Comparison of ENCODE assay signal across 8 cellular contexts in genomic region chr17:39927101-39927927, GRCh38. TPM values are rescaled to one million over a fixed set of nuclear protein-coding genes. Genes with fewer than 3 reads are reported as not detected.
DNase-seq lines count a peak whose midpoint lies in the region; ATAC-seq and TF ChIP-seq lines count a peak whose summit lies in the region.

A gene with protein sequence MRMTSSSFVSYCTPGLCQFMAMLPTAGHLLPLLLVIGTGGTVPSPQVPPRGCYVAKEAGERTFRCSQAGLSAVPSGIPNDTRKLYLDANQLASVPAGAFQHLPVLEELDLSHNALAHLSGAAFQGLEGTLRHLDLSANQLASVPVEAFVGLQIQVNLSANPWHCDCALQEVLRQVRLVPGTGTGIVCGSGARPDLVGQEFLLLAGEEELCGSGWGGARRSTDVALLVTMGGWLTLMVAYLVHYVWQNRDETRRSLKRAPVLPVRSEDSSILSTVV (plus strand): TSS chr17:39927732. CDS start chr17:39941524, 13,792 bp downstream.
A gene with protein sequence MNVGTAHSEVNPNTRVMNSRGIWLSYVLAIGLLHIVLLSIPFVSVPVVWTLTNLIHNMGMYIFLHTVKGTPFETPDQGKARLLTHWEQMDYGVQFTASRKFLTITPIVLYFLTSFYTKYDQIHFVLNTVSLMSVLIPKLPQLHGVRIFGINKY (minus strand): TSS chr17:39927601. CDS start chr17:39924203, 3,398 bp downstream.

- DNase-seq in DMS79 (lab: John Stamatoyannopoulos, UW) (peak; percentile 77), LHCN-M2 (ENCODE audit: low read depth) (peak; percentile 87), RPMI7951 (ENCODE audit: low read depth) (peak; percentile 87), fibroblast of lung (ENCODE audit: low read depth in 2 of 2) (peak; percentile 88 to 93)
- peak; percentile 86 to 95 (median 92) for DNase-seq in naive thymus-derived CD4-positive, alpha-beta T cell

- peak within 1 kb of the TSS; percentile 99 for H3K4me2 ChIP-seq in fibroblast of lung (ENCODE audit: extremely low read depth, insufficient read depth, low read length)

- H3K4me1 ChIP-seq in fibroblast of lung (ENCODE audit: control insufficient read depth, extremely low read depth, insufficient read depth, low read length), result peaks cover 37% of the 10 kb centered on the region
- peaks cover 49 to 50% of the 10 kb centered on the region in 2 donors for H3K4me1 ChIP-seq in naive thymus-derived CD4-positive, alpha-beta T cell (ENCODE audit: control insufficient read depth in 2 of 2, insufficient read depth in 2 of 2, low read length in 2 of 2)

- CTCF ChIA-PET in naive thymus-derived CD4-positive, alpha-beta T cell (lab: Charles Lee), result interaction anchor here (0.6 to 1.6 kb wide), 5 partner anchors 16 to 53 kb away, joined by 3 to 7 read pairs (median 3); partner anchors contain the start of gene PSMD3

- no peaks in the 10 kb centered on the region for H4K20me1 ChIP-seq in fibroblast of lung (ENCODE audit: control insufficient read depth, extremely low read depth, insufficient read depth, low read length)

- peaks cover 30% of the 10 kb centered on the region for H3K79me2 ChIP-seq in fibroblast of lung (ENCODE audit: control insufficient read depth, insufficient read depth, low read length)

- peak within 1 kb of the TSS; percentile 89 for H3K27ac ChIP-seq in fibroblast of lung (ENCODE audit: insufficient read depth, low read length)
- peak within 1 kb of the TSS; percentile 87 for H3K27ac ChIP-seq in naive thymus-derived CD4-positive, alpha-beta T cell (ENCODE audit: low read depth, low read length)

- no peaks in the 10 kb centered on the region for H3K27me3 Mint-ChIP-seq in activated T-helper 17 cell treated with anti-CD3 and anti-CD28 coated beads, Interleukin-2, amount 50 U/mL, for 72 hours
- H3K27me3 Mint-ChIP-seq in naive thymus-derived CD4-positive, alpha-beta T cell, result no peaks in the 10 kb centered on the region
- no peaks in the 10 kb centered on the region for H3K27me3 Mint-ChIP-seq in stimulated activated memory B cell treated with anti-CD40 and anti-IgM and Interleukin-4, amounts not matched to agents 10 μg/mL and 1 μg/mL and 100 μg/mL, for 72 hours

- H3K9ac ChIP-seq in fibroblast of lung (ENCODE audit: insufficient read depth, low read length), result peak within 1 kb of the TSS; percentile 73

- H3K36me3 ChIP-seq in fibroblast of lung (ENCODE audit: control insufficient read depth, insufficient read depth, low read length), result peaks cover 9% of the 10 kb centered on the region
- H3K36me3 ChIP-seq in naive thymus-derived CD4-positive, alpha-beta T cell (ENCODE audit: control insufficient read depth in 2 of 3, insufficient read depth in 3 of 3, low read length in 3 of 3), result peaks cover 5 to 32% (median 10%) of the 10 kb centered on the region in 3 experiments

- peak within 1 kb of the TSS; percentile 84 for H2AFZ ChIP-seq in fibroblast of lung (ENCODE audit: low read length)

- TF ChIP-seq CTCF in fibroblast of lung (conservative IDR thresholded peaks at IDR 0.05 in 1 of 2, IDR thresholded peaks at IDR 0.05 in 1 of 2; ENCODE audit: low read depth in 1 of 2, low read length in 2 of 2), result no peak

- H3K9me3 Mint-ChIP-seq in activated T-helper 17 cell treated with anti-CD3 and anti-CD28 coated beads, Interleukin-2, amount 50 U/mL, for 72 hours, result no peaks in the 10 kb centered on the region
- H3K9me3 Mint-ChIP-seq in naive thymus-derived CD4-positive, alpha-beta T cell, result no peaks in the 10 kb centered on the region
- H3K9me3 Mint-ChIP-seq in stimulated activated memory B cell treated with anti-CD40 and anti-IgM and Interleukin-4, amounts not matched to agents 10 μg/mL and 1 μg/mL and 100 μg/mL, for 72 hours, result no peaks in the 10 kb centered on the region

- peaks cover 25% of the 10 kb centered on the region for H3K4me1 Mint-ChIP-seq in activated T-helper 17 cell treated with anti-CD3 and anti-CD28 coated beads, Interleukin-2, amount 50 U/mL, for 72 hours
- H3K4me1 Mint-ChIP-seq in naive thymus-derived CD4-positive, alpha-beta T cell, result peaks cover 20 to 59% (median 46%) of the 10 kb centered on the region in 7 donors
- H3K4me1 Mint-ChIP-seq in stimulated activated memory B cell treated with anti-CD40 and anti-IgM and Interleukin-4, amounts not matched to agents 10 μg/mL and 1 μg/mL and 100 μg/mL, for 72 hours, result peaks cover 69% of the 10 kb centered on the region

- H3K27ac Mint-ChIP-seq in activated T-helper 17 cell treated with anti-CD3 and anti-CD28 coated beads, Interleukin-2, amount 50 U/mL, for 72 hours, result peak within 1 kb of the TSS; percentile 92
- H3K27ac Mint-ChIP-seq in naive thymus-derived CD4-positive, alpha-beta T cell, result peak within 1 kb of the TSS; percentile 85 to 97 (median 93)
- H3K27ac Mint-ChIP-seq in stimulated activated memory B cell treated with anti-CD40 and anti-IgM and Interleukin-4, amounts not matched to agents 10 μg/mL and 1 μg/mL and 100 μg/mL, for 72 hours, result peak within 1 kb of the TSS; percentile 87

- no peaks in the 10 kb centered on the region for H3K27me3 ChIP-seq in fibroblast of lung (ENCODE audit: control insufficient read depth, insufficient read depth, low read length)
- H3K27me3 ChIP-seq in naive thymus-derived CD4-positive, alpha-beta T cell (ENCODE audit: control insufficient read depth in 2 of 2, insufficient read depth in 2 of 2, low read length in 2 of 2), result no peaks in the 10 kb centered on the region

- ATAC-seq in GM21825 (IDR thresholded peaks at IDR 0.05; ENCODE audit: unreplicated experiment), result peak; percentile 75
- peak; percentile 93 for ATAC-seq in activated T-helper 17 cell treated with anti-CD3 and anti-CD28 coated beads, Interleukin-2, amount 50 U/mL, for 72 hours (replicated peaks)
- peak; percentile 92 for ATAC-seq in naive thymus-derived CD4-positive, alpha-beta T cell
- peak; percentile 96 for ATAC-seq in stimulated activated memory B cell treated with anti-CD40 and anti-IgM and Interleukin-4, amounts not matched to agents 10 μg/mL and 1 μg/mL and 100 μg/mL, for 72 hours

- intact Hi-C loops in naive thymus-derived CD4-positive, alpha-beta T cell (cut with micrococcal nuclease), result loop anchor here (1.0 to 5.0 kb wide), 14 partner anchors 15 to 305 kb away; partner anchors contain the start of genes PSMD3 (in 2 of the 2), STARD3 (in 2 of the 2), IKZF3 (in 1 of the 2) and MED24 (in 1 of the 2)

- no peaks in the 10 kb centered on the region for H3K9me3 ChIP-seq in fibroblast of lung (ENCODE audit: control insufficient read depth, insufficient read depth, low read depth, low read length)
- no peaks in the 10 kb centered on the region for H3K9me3 ChIP-seq in naive thymus-derived CD4-positive, alpha-beta T cell (ENCODE audit: control insufficient read depth in 2 of 3, low read length in 3 of 3)

- POLR2A ChIA-PET in naive thymus-derived CD4-positive, alpha-beta T cell (lab: Charles Lee), result interaction anchor here (0.6 to 2.5 kb wide), 20 partner anchors 11 to 309 kb away, joined by 3 to 14 read pairs (median 4); partner anchors contain the start of genes MIEN1, PSMD3 and ZPBP2

- H3K4me3 Mint-ChIP-seq in activated T-helper 17 cell treated with anti-CD3 and anti-CD28 coated beads, Interleukin-2, amount 50 U/mL, for 72 hours, result peak within 1 kb of the TSS; percentile 89
- peak within 1 kb of the TSS; percentile 90 to 98 (median 92) for H3K4me3 Mint-ChIP-seq in naive thymus-derived CD4-positive, alpha-beta T cell
- peak within 1 kb of the TSS; percentile 86 for H3K4me3 Mint-ChIP-seq in stimulated activated memory B cell treated with anti-CD40 and anti-IgM and Interleukin-4, amounts not matched to agents 10 μg/mL and 1 μg/mL and 100 μg/mL, for 72 hours

- peaks cover 28% of the 10 kb centered on the region for H3K36me3 Mint-ChIP-seq in activated T-helper 17 cell treated with anti-CD3 and anti-CD28 coated beads, Interleukin-2, amount 50 U/mL, for 72 hours (ENCODE audit: low read depth)
- peaks cover 5 to 32% (median 12%) of the 10 kb centered on the region in 5 donors for H3K36me3 Mint-ChIP-seq in naive thymus-derived CD4-positive, alpha-beta T cell
- H3K36me3 Mint-ChIP-seq in stimulated activated memory B cell treated with anti-CD40 and anti-IgM and Interleukin-4, amounts not matched to agents 10 μg/mL and 1 μg/mL and 100 μg/mL, for 72 hours, result peaks cover 19% of the 10 kb centered on the region

- peak within 1 kb of the TSS; percentile 77 to 95 (median 82) for H3K4me3 ChIP-seq in fibroblast of lung (replicated peaks in 1 of 4; ENCODE audit: control extremely low read depth in 1 of 4, insufficient read depth in 1 of 4, low read depth in 3 of 4, low read length in 4 of 4)
- peak within 1 kb of the TSS; percentile 82 for H3K4me3 ChIP-seq in naive thymus-derived CD4-positive, alpha-beta T cell (ENCODE audit: low read length)

RNA-seq across cellular contexts. Expression of the first gene that starts in this region (rescaled TPM):
- not detected in 2 replicates for total RNA-seq in LHCN-M2 (2014; rRNA removed)
- not detected for polyA plus RNA-seq in LHCN-M2 (2012)
- total RNA-seq in RPMI7951 (2014; rRNA removed; shearing (Covaris generic)), result not detected in 2 replicates
- not detected for total RNA-seq in activated T-helper 17 cell treated with anti-CD3 and anti-CD28 coated beads, Interleukin-2, amount 50 U/mL, for 72 hours
- total RNA-seq in fibroblast of lung, result not detected in 2 replicates
- polyA plus RNA-seq in fibroblast of lung, result not detected in 2 replicates
- polyA plus RNA-seq in fibroblast of lung (2012), result not detected in 2 replicates
- not detected in 2 replicates for polyA minus RNA-seq in fibroblast of lung (ENCODE audit: low replicate concordance)
- total RNA-seq in naive thymus-derived CD4-positive, alpha-beta T cell, result under 1 TPM in 1 of 5 experiments, not detected in 4; 0.27 TPM
- polyA plus RNA-seq in naive thymus-derived CD4-positive, alpha-beta T cell, result not detected

RNA-seq across cellular contexts. Expression of the second gene that starts in this region (rescaled TPM):
- total RNA-seq in LHCN-M2 (2014; rRNA removed), result 29.0 and 31.7 TPM in 2 replicates
- polyA plus RNA-seq in LHCN-M2 (2012), result 54.9 TPM
- 22.1 and 23.8 TPM in 2 replicates for total RNA-seq in RPMI7951 (2014; rRNA removed; shearing (Covaris generic))
- 10 to 100 TPM; 66.8 to 70.3 TPM for total RNA-seq in activated T-helper 17 cell treated with anti-CD3 and anti-CD28 coated beads, Interleukin-2, amount 50 U/mL, for 72 hours
- total RNA-seq in fibroblast of lung, result 48.1 and 51.9 TPM in 2 replicates
- polyA plus RNA-seq in fibroblast of lung, result 22.3 and 30.1 TPM in 2 replicates
- polyA plus RNA-seq in fibroblast of lung (2012), result 64.2 and 75.9 TPM in 2 replicates
- polyA minus RNA-seq in fibroblast of lung (ENCODE audit: low replicate concordance), result 144 and 147 TPM in 2 replicates
- total RNA-seq in naive thymus-derived CD4-positive, alpha-beta T cell, result 100 to 1,000 TPM in 3 of 5 experiments, 10 to 100 TPM in 2; 77.6 to 205 (median 110) TPM
- polyA plus RNA-seq in naive thymus-derived CD4-positive, alpha-beta T cell, result 100 to 1,000 TPM; 167 to 197 TPM

Comparison
In these comparisons a context has a peak if more than half of its experiments do, and no peak if none do; other contexts are left out.
1. Peak in every context shown above with its lines: DNase-seq, ATAC-seq, H3K4me3 ChIP-seq and H3K27ac ChIP-seq.